Comparison of ENCODE assay signal across 26 cellular contexts in the genomic region with DNA sequence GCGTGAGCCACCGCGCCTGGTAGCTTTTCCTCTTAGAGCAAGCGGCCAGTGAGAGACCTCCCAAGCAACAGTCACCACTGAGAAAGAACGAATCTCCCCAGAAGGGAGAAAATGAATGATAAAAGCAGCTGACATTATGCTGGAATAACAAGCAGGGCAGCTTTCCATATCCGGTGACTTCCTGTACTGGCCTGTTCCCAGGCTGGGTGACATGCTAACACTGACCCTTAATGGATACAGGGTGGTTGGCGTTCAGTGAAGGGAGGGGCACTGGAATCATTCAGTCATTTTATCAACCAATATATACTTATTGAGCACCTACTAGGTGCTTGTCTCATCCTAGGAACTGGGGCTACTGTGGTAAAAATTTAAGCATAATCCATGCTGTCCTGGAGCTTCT.
"Had no signal": no experiment of that assay in that cellular context is flagged by ENCODE, and none has a peak within 500 bp of the region (broad histone marks: within the 10 kb centered on the region; RNA-seq: fewer than 3 reads in every experiment).

No MANE protein-coding gene starts in this region.

- H3K36me3 ChIP-seq: stomach, suprapubic skin, thoracic aorta, thyroid gland, tibial artery, tibial nerve, transverse colon, upper lobe of left lung, upper lobe of right lung, uterus, vagina had no signal

- H3K4me3 ChIP-seq: stomach, suprapubic skin, testis, thoracic aorta, thyroid gland, tibial artery, tibial nerve, transverse colon, upper lobe of left lung, upper lobe of right lung, uterus, vagina had no signal

- ATAC-seq: stimulated activated effector memory CD8-positive, alpha-beta T cell treated with anti-CD3 and anti-CD28 coated beads, Interleukin-12 subunit alpha, Interleukin-12 subunit beta, amount 100 ng/mL, for 72 hours; stimulated activated memory B cell treated with anti-CD40 and anti-IgM and Interleukin-4, amounts not matched to agents 10 μg/mL and 1 μg/mL and 100 μg/mL, for 72 hours; stimulated activated naive B cell treated with anti-CD40 and anti-IgM and Interleukin-4, amounts not matched to agents 10 μg/mL and 1 μg/mL and 100 μg/mL, for 72 hours; stimulated activated naive CD8-positive, alpha-beta T cell treated with anti-CD3 and anti-CD28 coated beads, Interleukin-15, amount 100 ng/mL, for 72 hours; stimulated activated naive CD8-positive, alpha-beta T cell treated with anti-CD3 and anti-CD28 coated beads, Interleukin-15, Interleukin-2, amounts not matched to agents 100 U/mL and 50 U/mL, for 24 hours had no signal

- H3K27ac ChIP-seq: stomach, suprapubic skin, testis, thoracic aorta, thyroid gland, tibial artery, tibial nerve, transverse colon, upper lobe of left lung, upper lobe of right lung, uterus, vagina had no signal

- DNase-seq: stimulated activated CD4-positive, alpha-beta T cell treated with anti-CD3 and anti-CD28 coated beads, Interleukin-2, amount 100 ng/mL, for 48 hours; stimulated activated CD4-positive, alpha-beta T cell treated with anti-CD3 and anti-CD28 coated beads, Interleukin-4, amount 100 ng/mL, for 1 hour; stimulated activated CD4-positive, alpha-beta T cell treated with anti-CD3 and anti-CD28 coated beads, Interleukin-4, amount 100 ng/mL, for 24 hours; stimulated activated CD4-positive, alpha-beta T cell treated with anti-CD3 and anti-CD28 coated beads, Interleukin-4, amount 100 ng/mL, for 4 hours; stimulated activated CD8-positive, alpha-beta memory T cell treated with anti-CD3 and anti-CD28 coated beads, Interleukin-4, amount 100 ng/mL, for 48 hours; stimulated activated naive B cell treated with anti-CD40 and anti-IgM and Interleukin-4, amounts not matched to agents 10 μg/mL and 1 μg/mL and 100 μg/mL, for 72 hours; stimulated activated naive CD4-positive, alpha-beta T cell; stimulated activated naive CD4-positive, alpha-beta T cell treated with Interleukin-2 at 50 U/mL for 16 hours; stimulated activated naive CD8-positive, alpha-beta T cell treated with anti-CD3 and anti-CD28 coated beads, Interleukin-15, amount 100 ng/mL, for 72 hours; stimulated activated naive CD8-positive, alpha-beta T cell treated with anti-CD3 and anti-CD28 coated beads, Interleukin-15, Interleukin-2, amounts not matched to agents 100 U/mL and 50 U/mL, for 24 hours; stomach; substantia nigra; testis; thyroid gland; tibial artery; transverse colon; trophoblast cell; upper lobe of left lung; upper lobe of right lung; uterus had no signal

- H3K27me3 ChIP-seq: stomach, suprapubic skin, testis, thyroid gland, tibial artery, tibial nerve, transverse colon, upper lobe of left lung, upper lobe of right lung, uterus, vagina had no signal

- H3K4me1 ChIP-seq: stomach, suprapubic skin, testis, tibial nerve, transverse colon, upper lobe of left lung, upper lobe of right lung, uterus, vagina had no signal

- H3K9me3 ChIP-seq: stomach, suprapubic skin, testis, thoracic aorta, thyroid gland, tibial artery, tibial nerve, transverse colon, upper lobe of left lung, upper lobe of right lung, uterus, vagina had no signal
